17 cellular contexts compared by ENCODE assay signal in the genomic region with DNA sequence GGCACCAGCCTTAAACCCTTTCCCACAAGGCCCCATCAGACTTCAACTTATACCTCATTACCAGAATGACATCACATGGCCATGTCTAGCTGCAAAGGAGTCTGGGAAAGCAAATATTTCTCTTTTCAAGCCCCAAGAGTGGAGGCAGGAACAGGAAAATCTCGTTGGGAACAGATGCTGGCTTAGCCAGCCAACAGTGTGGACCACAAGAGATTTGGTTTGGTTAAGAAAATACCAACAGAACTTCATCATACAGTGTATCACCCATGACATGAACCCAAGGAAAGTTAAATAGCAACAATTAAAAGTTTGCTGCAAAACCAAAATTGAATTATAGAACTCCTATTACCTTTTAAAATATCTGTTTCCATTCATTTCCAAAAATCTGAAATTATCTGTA. TPM values are rescaled to one million over a fixed set of nuclear protein-coding genes. Genes with fewer than 3 reads are reported as not detected.
"Had no signal": no experiment of that assay in that cellular context is flagged by ENCODE, and none has a peak within 500 bp of the region (broad histone marks: within the 10 kb centered on the region; RNA-seq: fewer than 3 reads in every experiment).

No MANE protein-coding gene starts in this region.

- H3K36me3 ChIP-seq: esophagus squamous epithelium, heart left ventricle, ovary, right atrium auricular region, tibial artery, upper lobe of left lung, uterus had no signal

- H3K27me3 ChIP-seq: ovary, right atrium auricular region, tibial artery, upper lobe of left lung, uterus had no signal

- H3K9me3 ChIP-seq: esophagus squamous epithelium, heart left ventricle, ovary, right atrium auricular region, tibial artery, upper lobe of left lung, uterus had no signal

- DNase-seq: esophagus squamous epithelium; foreskin melanocyte; heart left ventricle; hippocampal formation; left colon; left ventricle myocardium superior; naive thymus-derived CD8-positive, alpha-beta T cell; ovary; stimulated activated CD4-positive, alpha-beta T cell treated with anti-CD3 and anti-CD28 coated beads, Interleukin-4, amount 100 ng/mL, for 1 hour; stimulated activated CD8-positive, alpha-beta memory T cell treated with anti-CD3 and anti-CD28 coated beads, Interleukin-4, amount 100 ng/mL, for 48 hours; tibial artery; upper lobe of left lung; uterus had no signal

- ATAC-seq: heart left ventricle; left colon; left ventricle myocardium superior; naive thymus-derived CD8-positive, alpha-beta T cell; stimulated activated effector memory CD8-positive, alpha-beta T cell treated with anti-CD3 and anti-CD28 coated beads, Interleukin-12 subunit alpha, Interleukin-12 subunit beta, amount 100 ng/mL, for 72 hours had no signal

- H3K27ac ChIP-seq: esophagus squamous epithelium, ovary, right atrium auricular region, tibial artery, upper lobe of left lung, uterus had no signal

- H3K4me1 ChIP-seq: uterus had no signal

- FAIRE-seq: colon had no signal

- H3K4me3 ChIP-seq: esophagus squamous epithelium, heart left ventricle, ovary, right atrium auricular region, tibial artery, upper lobe of left lung, uterus had no signal

RNA-seq across cellular contexts. Expression of gene MET, which starts 2.2 kb away (rescaled TPM):
- total RNA-seq: naive thymus-derived CD8-positive, alpha-beta T cell had no signal
- polyA plus RNA-seq: naive thymus-derived CD8-positive, alpha-beta T cell; neural cell had no signal
